9 cellular contexts compared by ENCODE assay signal in genomic region chr18:76524900-76525698, GRCh38.
A peak's percentile ranks its signal among the peaks of the same experiment; 100 is the strongest.
DNase-seq lines count a peak whose midpoint lies in the region; ATAC-seq lines count a peak whose summit lies in the region.
"Had no signal": no experiment of that assay in that cellular context is flagged by ENCODE, and none has a peak within 500 bp of the region (broad histone marks: within the 10 kb centered on the region; RNA-seq: fewer than 3 reads in every experiment).

No MANE protein-coding gene starts in this region.

- H3K9me3 Mint-ChIP-seq in effector memory CD8-positive, alpha-beta T cell: no peaks in the 10 kb centered on the region
- H3K9me3 Mint-ChIP-seq: activated B cell treated with CpG ODN at 0.5 μM for 24 hours had no signal

- peak; percentile 22 for DNase-seq in DMS79 treated with DMSO at 0.1 percent for 48 hours (lab: John Stamatoyannopoulos, UW)
- DNase-seq in DMS79 (lab: John Stamatoyannopoulos, UW): no peak
- DNase-seq in NCI-H748 (lab: John Stamatoyannopoulos, UW; ENCODE audit: unreplicated experiment): peak; percentile 100
- no peak for DNase-seq in effector memory CD8-positive, alpha-beta T cell
- peak; percentile 8 for DNase-seq in midbrain (lab: John Stamatoyannopoulos, UW)
- no peak for DNase-seq in stimulated activated CD4-positive, alpha-beta T cell treated with anti-CD3 and anti-CD28 coated beads, Interleukin-15, amount 100 ng/mL, for 24 hours
- DNase-seq: activated B cell treated with CpG ODN at 0.5 μM for 24 hours had no signal

- H3K36me3 Mint-ChIP-seq in effector memory CD8-positive, alpha-beta T cell (ENCODE audit: insufficient read depth): no peaks in the 10 kb centered on the region

- H3K4me1 Mint-ChIP-seq in effector memory CD8-positive, alpha-beta T cell (ENCODE audit: low read depth in 2 of 2): peaks cover 3 to 8% of the 10 kb centered on the region in 2 donors

- peak overlapping the region in 1 of 2 donors; percentile 56 for H3K4me3 Mint-ChIP-seq in effector memory CD8-positive, alpha-beta T cell
- H3K4me3 Mint-ChIP-seq: activated B cell treated with CpG ODN at 0.5 μM for 24 hours had no signal

- peaks cover 45 to 52% of the 10 kb centered on the region in 2 donors for H3K27me3 Mint-ChIP-seq in effector memory CD8-positive, alpha-beta T cell

- peak overlapping the region in 1 of 2 donors; percentile 68 for H3K27ac Mint-ChIP-seq in effector memory CD8-positive, alpha-beta T cell
- H3K27ac Mint-ChIP-seq: activated B cell treated with CpG ODN at 0.5 μM for 24 hours had no signal

- peak; percentile 78 for ATAC-seq in effector memory CD8-positive, alpha-beta T cell (replicated peaks)
- no peak for ATAC-seq in HG03457 (IDR thresholded peaks at IDR 0.05; ENCODE audit: unreplicated experiment)
- no peak for ATAC-seq in HG03521 (IDR thresholded peaks at IDR 0.05; ENCODE audit: unreplicated experiment)

Comparison
In these comparisons a context has a peak if more than half of its experiments do, and no peak if none do; other contexts are left out.
1. DNase-seq: peak in DMS79 treated with DMSO at 0.1 percent for 48 hours (single experiment), NCI-H748 (single experiment) and midbrain (single experiment); none in DMS79 (single experiment), effector memory CD8-positive, alpha-beta T cell (0 of 3) and stimulated activated CD4-positive, alpha-beta T cell treated with anti-CD3 and anti-CD28 coated beads, Interleukin-15, amount 100 ng/mL, for 24 hours (single experiment).